Comparison of ENCODE assay signal across 8 cellular contexts in genomic region chr15:75335313-75335704, GRCh38. TPM values are rescaled to one million over a fixed set of nuclear protein-coding genes. Genes with fewer than 3 reads are reported as not detected.
DNase-seq lines count a peak whose midpoint lies in the region; ATAC-seq and TF ChIP-seq lines count a peak whose summit lies in the region.

No MANE protein-coding gene starts in this region.

- H3K27me3 ChIP-seq in PC-9 (ENCODE audit: insufficient read depth, low read depth) (no peaks in the 10 kb centered on the region), esophagus muscularis mucosa (no peaks in the 10 kb centered on the region)

- ATAC-seq in HG02973 (IDR thresholded peaks at IDR 0.05; ENCODE audit: unreplicated experiment) = no peak
- no peak for ATAC-seq in HG02981 (IDR thresholded peaks at IDR 0.05; ENCODE audit: unreplicated experiment)

- DNase-seq in PC-9 (no peak), esophagus muscularis mucosa (ENCODE audit: extremely low spot score) (no peak), progenitor cell of endocrine pancreas (ENCODE audit: low spot score, unreplicated experiment) (no peak), cortex of kidney (lab: John Stamatoyannopoulos, UW) (no peak), ureter (ENCODE audit: low spot score) (no peak)

- no peak for TF ChIP-seq EP300 in esophagus muscularis mucosa (IDR thresholded peaks at IDR 0.05)

- H3K36me3 Mint-ChIP-seq in progenitor cell of endocrine pancreas (ENCODE audit: insufficient read depth) = no peaks in the 10 kb centered on the region

- no peaks in the 10 kb centered on the region for H3K9me2 ChIP-seq in PC-9 (ENCODE audit: insufficient read depth)

- CTCF ChIA-PET in PC-9 (lab: Charles Lee) = no interaction called here

- TF ChIP-seq CTCF in PC-9 (conservative IDR thresholded peaks at IDR 0.05) = no peak
- TF ChIP-seq CTCF in esophagus muscularis mucosa (IDR thresholded peaks at IDR 0.05) = no peak
- no peak for TF ChIP-seq CTCF in progenitor cell of endocrine pancreas (IDR thresholded peaks at IDR 0.05; ENCODE audit: unreplicated experiment)

- no peaks in the 10 kb centered on the region for H3K9me3 Mint-ChIP-seq in progenitor cell of endocrine pancreas (ENCODE audit: low read depth)

- H3K9me3 ChIP-seq in ES-I3 (ENCODE audit: control insufficient read depth, insufficient read depth, low read length) (no peaks in the 10 kb centered on the region), PC-9 (ENCODE audit: insufficient read depth, low read depth) (no peaks in the 10 kb centered on the region), esophagus muscularis mucosa (no peaks in the 10 kb centered on the region)

- peaks cover 3% of the 10 kb centered on the region for H3K27me3 Mint-ChIP-seq in progenitor cell of endocrine pancreas

- H3K4me1 Mint-ChIP-seq in progenitor cell of endocrine pancreas (ENCODE audit: low read depth) = peaks cover 14% of the 10 kb centered on the region

- H3F3A ChIP-seq in PC-9 (ENCODE audit: insufficient read depth, low read depth) = no peaks in the 10 kb centered on the region; the same call in 1 of the 2 replicates

- POLR2A ChIA-PET in PC-9 (lab: Charles Lee; ENCODE audit: unreplicated experiment) = interaction anchor here (0.6 kb wide), 2 partner anchors 121 to 278 kb away, joined by 3 read pairs; no protein-coding TSS in a partner anchor

- H3K27ac ChIP-seq in PC-9 (0 out of 2 replicates have a peak overlapping the region, but pooled peaks have one; percentile 2), esophagus muscularis mucosa (replicated peaks in 1 of 4) (peak overlapping the region; percentile 67 to 84 (median 75))

- peaks cover 10% of the 10 kb centered on the region; the same call in 1 of the 2 replicates for H3K79me2 ChIP-seq in PC-9 (ENCODE audit: low read depth)

- H3K4me2 ChIP-seq in PC-9 = peak overlapping the region; percentile 81

- H3K4me1 ChIP-seq in ES-I3 (ENCODE audit: insufficient read depth, low read length) (no peaks in the 10 kb centered on the region; the same call in 1 of the 2 replicates), PC-9 (replicated peaks; ENCODE audit: insufficient read depth) (peaks cover 15% of the 10 kb centered on the region; the same call in 1 of the 2 replicates), esophagus muscularis mucosa (peaks cover 9 to 19% (median 19%) of the 10 kb centered on the region in 4 donors)

- intact Hi-C loops in PC-9 (cut with micrococcal nuclease; ENCODE audit: unreplicated experiment) (no loop called here), esophagus muscularis mucosa (cut with DNase I) (no loop called here)

- 33% methylated on average over 3 of the region's 3 CpGs for WGBS in esophagus muscularis mucosa

- TSS peak; percentile 73 for BruUV-seq in PC-9 (replicated peaks; lab: Mats Ljungman, UMichigan)

- H2AFZ ChIP-seq in PC-9 = peak overlapping the region; percentile 80

- no peaks in the 10 kb centered on the region for H4K20me1 ChIP-seq in PC-9 (ENCODE audit: insufficient read depth)

- H3K4me3 ChIP-seq in PC-9 = peak overlapping the region; percentile 63
- H3K4me3 ChIP-seq in esophagus muscularis mucosa = peak overlapping the region; percentile 59 to 94 (median 86)

- peak overlapping the region; percentile 97 for H3K4me3 Mint-ChIP-seq in progenitor cell of endocrine pancreas (ENCODE audit: low read depth)

- peak overlapping the region; percentile 99 for H3K27ac Mint-ChIP-seq in progenitor cell of endocrine pancreas

- TF ChIP-seq POLR2A in esophagus muscularis mucosa (IDR thresholded peaks at IDR 0.05; ENCODE audit: low read depth) = no peak

- H3K36me3 ChIP-seq in ES-I3 (ENCODE audit: insufficient read depth, low read length) (no peaks in the 10 kb centered on the region), PC-9 (ENCODE audit: low read depth) (no peaks in the 10 kb centered on the region), esophagus muscularis mucosa (peaks cover 0 to 20% (median 18%) of the 10 kb centered on the region in 4 donors)

- H3K9ac ChIP-seq in ES-I3 (ENCODE audit: low read depth, low read length) = peak overlapping the region; percentile 66; the same call in 1 of the 2 replicates

RNA-seq across cellular contexts. Expression of gene COMMD4, which starts 0.6 kb away (rescaled TPM):
- total RNA-seq in PC-9 (2021) (132 and 156 TPM in 2 replicates), esophagus muscularis mucosa (10 to 100 TPM; 32.0 to 73.0 (median 50.6) TPM), progenitor cell of endocrine pancreas (95.6 and 95.7 TPM in 2 replicates), ureter (53.0 TPM)

RNA-seq across cellular contexts. Expression of gene NEIL1, which starts 11.5 kb away (rescaled TPM):
- total RNA-seq in PC-9 (2021) (21.3 and 27.1 TPM in 2 replicates), esophagus muscularis mucosa (10 to 100 TPM; 14.1 to 37.0 (median 15.7) TPM), progenitor cell of endocrine pancreas (79.2 and 84.4 TPM in 2 replicates), ureter (44.9 TPM)

RNA-seq across cellular contexts. Expression of gene MAN2C1, which starts 33.1 kb away (rescaled TPM):
- 94.3 and 143 TPM in 2 replicates for total RNA-seq in PC-9 (2021)
- 100 to 1,000 TPM in 3 of 4 donors, 10 to 100 TPM in 1; 67.4 to 163 (median 125) TPM for total RNA-seq in esophagus muscularis mucosa
- total RNA-seq in progenitor cell of endocrine pancreas = 196 and 200 TPM in 2 replicates
- total RNA-seq in ureter = 325 TPM

RNA-seq across cellular contexts. Expression of gene GOLGA6D, which starts 52.7 kb away (rescaled TPM):
- not detected in 2 replicates for total RNA-seq in PC-9 (2021)
- total RNA-seq in esophagus muscularis mucosa = not detected
- total RNA-seq in progenitor cell of endocrine pancreas = 0.13 TPM in 1 of 2 replicates, not detected in the other
- not detected for total RNA-seq in ureter
